In the genomic region with DNA sequence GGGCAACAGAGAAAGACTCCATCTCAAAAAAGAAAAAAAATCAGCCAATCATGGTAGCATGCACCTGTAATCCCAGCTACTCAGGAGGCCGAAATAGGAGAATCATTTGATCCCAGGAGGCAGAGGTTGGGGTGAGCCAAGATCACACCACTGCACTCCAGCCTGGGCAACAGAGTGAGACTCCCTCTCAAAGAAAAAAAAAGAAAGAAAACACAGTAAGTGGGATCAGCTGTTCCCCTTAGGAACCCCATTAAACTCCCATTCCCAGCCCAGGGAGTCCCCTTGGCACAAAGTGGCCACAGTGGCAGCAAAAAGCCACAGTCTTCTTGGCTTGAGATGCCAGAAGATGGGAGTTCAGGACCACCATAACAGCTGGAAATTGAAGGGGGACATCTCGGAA, we compare ENCODE assay signal across 24 cellular contexts.
"Had no signal": no experiment of that assay in that cellular context is flagged by ENCODE, and none has a peak within 500 bp of the region (broad histone marks: within the 10 kb centered on the region; RNA-seq: fewer than 3 reads in every experiment).

No MANE protein-coding gene starts in this region.

- H3K4me1 Mint-ChIP-seq: endodermal cell had no signal

- H3K4me3 Mint-ChIP-seq: dendritic cell treated with granulocyte-macrophage colony-stimulating factor and Interleukin-4, amounts not matched to agents 40 ng/mL and 50 ng/mL, for 4 days; effector memory CD8-positive, alpha-beta T cell; endodermal cell; mesothelial cell of epicardium; naive B cell; naive thymus-derived CD8-positive, alpha-beta T cell had no signal

- ATAC-seq: effector memory CD8-positive, alpha-beta T cell; esophagus mucosa; gastrocnemius medialis; heart right ventricle; left cardiac atrium; left lung; left ventricle myocardium superior; lower lobe of right lung; mucosa of descending colon; naive thymus-derived CD8-positive, alpha-beta T cell had no signal

- H3K27me3 ChIP-seq: esophagus squamous epithelium, gastrocnemius medialis, heart right ventricle, left lung had no signal

- H3K27ac Mint-ChIP-seq: dendritic cell treated with granulocyte-macrophage colony-stimulating factor and Interleukin-4, amounts not matched to agents 40 ng/mL and 50 ng/mL, for 4 days; endodermal cell; naive B cell had no signal

- H3K9me3 Mint-ChIP-seq: dendritic cell treated with granulocyte-macrophage colony-stimulating factor and Interleukin-4, amounts not matched to agents 40 ng/mL and 50 ng/mL, for 4 days; effector memory CD8-positive, alpha-beta T cell; naive thymus-derived CD8-positive, alpha-beta T cell had no signal

- H3K27me3 Mint-ChIP-seq: dendritic cell treated with granulocyte-macrophage colony-stimulating factor and Interleukin-4, amounts not matched to agents 40 ng/mL and 50 ng/mL, for 4 days; effector memory CD8-positive, alpha-beta T cell; naive B cell; naive thymus-derived CD8-positive, alpha-beta T cell had no signal

- H3K27ac ChIP-seq: epithelial cell of prostate, esophagus squamous epithelium, gastrocnemius medialis, heart right ventricle, left lung, lower lobe of right lung had no signal

- H3K4me3 ChIP-seq: esophagus squamous epithelium, gastrocnemius medialis, heart right ventricle, left lung, lower lobe of right lung, mucosa of descending colon had no signal

- H3K9me3 ChIP-seq: esophagus squamous epithelium, gastrocnemius medialis, left lung, lower lobe of right lung, mucosa of descending colon had no signal

- DNase-seq: cortex of kidney; effector CD8-positive, alpha-beta T cell; effector memory CD8-positive, alpha-beta T cell; endodermal cell; erythroblast; esophagus squamous epithelium; foreskin fibroblast; foreskin melanocyte; gastrocnemius medialis; glutamatergic neuron; heart right ventricle; hippocampal formation; left cardiac atrium; left lung; left ventricle myocardium superior; lower lobe of right lung; mesenchymal stem cell; mucosa of descending colon; naive B cell; naive thymus-derived CD8-positive, alpha-beta T cell had no signal
